1 cellular context compared by ENCODE assay signal in the genomic region with DNA sequence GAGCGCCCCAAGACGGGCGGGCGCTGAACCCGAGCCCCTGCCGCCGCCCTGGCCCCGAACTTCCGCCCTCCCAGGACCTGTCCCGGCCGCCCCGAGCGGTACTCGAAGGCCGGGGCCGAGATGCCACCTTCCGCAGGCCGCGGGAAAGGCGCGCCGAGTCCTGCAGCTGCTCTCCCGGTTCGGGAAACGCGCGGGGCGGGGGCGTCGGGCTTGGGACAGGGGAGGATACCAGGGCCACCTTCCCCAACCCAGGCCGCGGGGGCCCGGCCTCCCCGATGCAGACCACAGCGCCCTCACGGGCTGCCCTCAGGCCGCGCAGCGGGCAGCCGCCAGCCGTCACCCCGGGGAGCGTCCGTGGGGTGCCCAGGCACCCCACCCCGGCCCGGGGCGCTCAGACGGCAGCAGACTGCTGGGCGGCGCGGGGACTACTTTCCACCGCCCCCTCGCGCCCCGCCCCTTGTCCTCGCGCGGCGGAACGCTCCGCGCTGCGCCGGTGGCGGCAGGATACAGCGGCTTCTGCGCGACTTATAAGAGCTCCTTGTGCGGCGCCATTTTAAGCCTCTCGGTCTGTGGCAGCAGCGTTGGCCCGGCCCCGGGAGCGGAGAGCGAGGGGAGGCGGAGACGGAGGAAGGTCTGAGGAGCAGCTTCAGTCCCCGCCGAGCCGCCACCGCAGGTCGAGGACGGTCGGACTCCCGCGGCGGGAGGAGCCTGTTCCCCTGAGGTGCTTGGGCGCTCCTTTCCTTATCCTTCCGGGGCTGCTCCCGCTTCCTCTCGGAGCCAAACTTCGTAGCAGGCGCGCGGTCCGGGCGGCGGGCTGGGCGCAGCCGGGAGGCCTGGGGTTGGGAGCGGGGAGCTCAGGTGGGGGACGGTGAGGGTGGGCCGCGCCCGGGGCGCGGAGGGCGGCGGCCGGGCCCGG.
TF ChIP-seq lines count a peak whose summit lies in the region.

A gene (plus strand): TSS at position 556 of the 916 bp plus-strand sequence. CDS start 24,564 bp downstream, outside the sequence.

TF ChIP-seq in HepG2, 621 proteins besides CTCF, POLR2A, EP300 and RAD21 (continues in another document):
- TF ChIP-seq, protein P1, sequence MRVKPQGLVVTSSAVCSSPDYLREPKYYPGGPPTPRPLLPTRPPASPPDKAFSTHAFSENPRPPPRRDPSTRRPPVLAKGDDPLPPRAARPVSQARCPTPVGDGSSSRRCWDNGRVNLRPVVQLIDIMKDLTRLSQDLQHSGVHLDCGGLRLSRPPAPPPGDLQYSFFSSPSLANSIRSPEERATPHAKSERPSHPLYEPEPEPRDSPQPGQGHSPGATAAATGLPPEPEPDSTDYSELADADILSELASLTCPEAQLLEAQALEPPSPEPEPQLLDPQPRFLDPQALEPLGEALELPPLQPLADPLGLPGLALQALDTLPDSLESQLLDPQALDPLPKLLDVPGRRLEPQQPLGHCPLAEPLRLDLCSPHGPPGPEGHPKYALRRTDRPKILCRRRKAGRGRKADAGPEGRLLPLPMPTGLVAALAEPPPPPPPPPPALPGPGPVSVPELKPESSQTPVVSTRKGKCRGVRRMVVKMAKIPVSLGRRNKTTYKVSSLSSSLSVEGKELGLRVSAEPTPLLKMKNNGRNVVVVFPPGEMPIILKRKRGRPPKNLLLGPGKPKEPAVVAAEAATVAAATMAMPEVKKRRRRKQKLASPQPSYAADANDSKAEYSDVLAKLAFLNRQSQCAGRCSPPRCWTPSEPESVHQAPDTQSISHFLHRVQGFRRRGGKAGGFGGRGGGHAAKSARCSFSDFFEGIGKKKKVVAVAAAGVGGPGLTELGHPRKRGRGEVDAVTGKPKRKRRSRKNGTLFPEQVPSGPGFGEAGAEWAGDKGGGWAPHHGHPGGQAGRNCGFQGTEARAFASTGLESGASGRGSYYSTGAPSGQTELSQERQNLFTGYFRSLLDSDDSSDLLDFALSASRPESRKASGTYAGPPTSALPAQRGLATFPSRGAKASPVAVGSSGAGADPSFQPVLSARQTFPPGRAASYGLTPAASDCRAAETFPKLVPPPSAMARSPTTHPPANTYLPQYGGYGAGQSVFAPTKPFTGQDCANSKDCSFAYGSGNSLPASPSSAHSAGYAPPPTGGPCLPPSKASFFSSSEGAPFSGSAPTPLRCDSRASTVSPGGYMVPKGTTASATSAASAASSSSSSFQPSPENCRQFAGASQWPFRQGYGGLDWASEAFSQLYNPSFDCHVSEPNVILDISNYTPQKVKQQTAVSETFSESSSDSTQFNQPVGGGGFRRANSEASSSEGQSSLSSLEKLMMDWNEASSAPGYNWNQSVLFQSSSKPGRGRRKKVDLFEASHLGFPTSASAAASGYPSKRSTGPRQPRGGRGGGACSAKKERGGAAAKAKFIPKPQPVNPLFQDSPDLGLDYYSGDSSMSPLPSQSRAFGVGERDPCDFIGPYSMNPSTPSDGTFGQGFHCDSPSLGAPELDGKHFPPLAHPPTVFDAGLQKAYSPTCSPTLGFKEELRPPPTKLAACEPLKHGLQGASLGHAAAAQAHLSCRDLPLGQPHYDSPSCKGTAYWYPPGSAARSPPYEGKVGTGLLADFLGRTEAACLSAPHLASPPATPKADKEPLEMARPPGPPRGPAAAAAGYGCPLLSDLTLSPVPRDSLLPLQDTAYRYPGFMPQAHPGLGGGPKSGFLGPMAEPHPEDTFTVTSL (CRISPR knock-in tag; IDR thresholded peaks at IDR 0.05; ENCODE audit: borderline replicate concordance): 0 out of 2 replicates have a peak, but pooled peaks have one; percentile 37
- TF ChIP-seq RFXAP (CRISPR knock-in tag; IDR thresholded peaks at IDR 0.05; ENCODE audit: borderline replicate concordance) (peak; percentile 87), ZNF768 (CRISPR knock-in tag; IDR thresholded peaks at IDR 0.05) (peak; percentile 73; the same call in 1 of the 2 replicates), THAP11 (CRISPR knock-in tag; IDR thresholded peaks at IDR 0.05) (peak; percentile 88), ZBTB7A (CRISPR knock-in tag; IDR thresholded peaks at IDR 0.05) (peak; percentile 93), MATR3 (CRISPR knock-in tag; IDR thresholded peaks at IDR 0.05) (no peak), FOXA1 (IDR thresholded peaks at IDR 0.05) (no peak), FOXA1 (CRISPR knock-in tag; IDR thresholded peaks at IDR 0.05) (peak; percentile 48; the same call in 1 of the 2 replicates), PHF20 (CRISPR knock-in tag; IDR thresholded peaks at IDR 0.05) (peak; percentile 72), MZF1 (CRISPR knock-in tag; IDR thresholded peaks at IDR 0.05; ENCODE audit: borderline replicate concordance) (0 out of 2 replicates have a peak, but pooled peaks have one; percentile 54), CBX5 (CRISPR knock-in tag; IDR thresholded peaks at IDR 0.05; ENCODE audit: borderline replicate concordance) (peak; percentile 99), NCOA2 (CRISPR knock-in tag; IDR thresholded peaks at IDR 0.05) (peak; percentile 76), ZNF124 (CRISPR knock-in tag; IDR thresholded peaks at IDR 0.05) (peak; percentile 97), ARNT2 (CRISPR knock-in tag; IDR thresholded peaks at IDR 0.05; ENCODE audit: low read depth) (peak; percentile 98), EHMT2 (IDR thresholded peaks at IDR 0.05; ENCODE audit: borderline replicate concordance, low read depth, low read length) (no peak), ATF1 (CRISPR knock-in tag; IDR thresholded peaks at IDR 0.05) (peak; percentile 17; the same call in 1 of the 2 replicates), KAT7 (CRISPR knock-in tag; IDR thresholded peaks at IDR 0.05; ENCODE audit: borderline replicate concordance) (peak; percentile 99), ZNF296 (CRISPR knock-in tag; conservative IDR thresholded peaks at IDR 0.05) (no peak), ZNF567 (CRISPR knock-in tag; IDR thresholded peaks at IDR 0.05; ENCODE audit: borderline replicate concordance) (no peak), MEF2D (CRISPR knock-in tag; IDR thresholded peaks at IDR 0.05) (peak; percentile 79; the same call in 1 of the 2 replicates), JARID2 (CRISPR knock-in tag; IDR thresholded peaks at IDR 0.05; ENCODE audit: insufficient replicate concordance) (peak; percentile 95), MBNL3 (CRISPR knock-in tag; conservative IDR thresholded peaks at IDR 0.05) (peak; percentile 90; the same call in 1 of the 2 replicates), ZNF644 (CRISPR knock-in tag; IDR thresholded peaks at IDR 0.05; ENCODE audit: low read depth) (peak; percentile 88), ZNF20 (CRISPR knock-in tag; IDR thresholded peaks at IDR 0.05) (no peak), TEAD3 (CRISPR knock-in tag; optimal IDR thresholded peaks at IDR 0.05; ENCODE audit: borderline replicate concordance) (peak; percentile 86), SIN3B (IDR thresholded peaks at IDR 0.05; ENCODE audit: low read length) (peak; percentile 38; the same call in 1 of the 2 replicates)
- TF ChIP-seq, protein P2, sequence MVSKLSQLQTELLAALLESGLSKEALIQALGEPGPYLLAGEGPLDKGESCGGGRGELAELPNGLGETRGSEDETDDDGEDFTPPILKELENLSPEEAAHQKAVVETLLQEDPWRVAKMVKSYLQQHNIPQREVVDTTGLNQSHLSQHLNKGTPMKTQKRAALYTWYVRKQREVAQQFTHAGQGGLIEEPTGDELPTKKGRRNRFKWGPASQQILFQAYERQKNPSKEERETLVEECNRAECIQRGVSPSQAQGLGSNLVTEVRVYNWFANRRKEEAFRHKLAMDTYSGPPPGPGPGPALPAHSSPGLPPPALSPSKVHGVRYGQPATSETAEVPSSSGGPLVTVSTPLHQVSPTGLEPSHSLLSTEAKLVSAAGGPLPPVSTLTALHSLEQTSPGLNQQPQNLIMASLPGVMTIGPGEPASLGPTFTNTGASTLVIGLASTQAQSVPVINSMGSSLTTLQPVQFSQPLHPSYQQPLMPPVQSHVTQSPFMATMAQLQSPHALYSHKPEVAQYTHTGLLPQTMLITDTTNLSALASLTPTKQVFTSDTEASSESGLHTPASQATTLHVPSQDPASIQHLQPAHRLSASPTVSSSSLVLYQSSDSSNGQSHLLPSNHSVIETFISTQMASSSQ (IDR thresholded peaks at IDR 0.05; ENCODE audit: low read depth): peak; percentile 34; the same call in 1 of the 2 replicates
- TF ChIP-seq, protein P2 (CRISPR knock-in tag; IDR thresholded peaks at IDR 0.05; ENCODE audit: borderline replicate concordance): peak; percentile 89
- TF ChIP-seq, protein P3, sequence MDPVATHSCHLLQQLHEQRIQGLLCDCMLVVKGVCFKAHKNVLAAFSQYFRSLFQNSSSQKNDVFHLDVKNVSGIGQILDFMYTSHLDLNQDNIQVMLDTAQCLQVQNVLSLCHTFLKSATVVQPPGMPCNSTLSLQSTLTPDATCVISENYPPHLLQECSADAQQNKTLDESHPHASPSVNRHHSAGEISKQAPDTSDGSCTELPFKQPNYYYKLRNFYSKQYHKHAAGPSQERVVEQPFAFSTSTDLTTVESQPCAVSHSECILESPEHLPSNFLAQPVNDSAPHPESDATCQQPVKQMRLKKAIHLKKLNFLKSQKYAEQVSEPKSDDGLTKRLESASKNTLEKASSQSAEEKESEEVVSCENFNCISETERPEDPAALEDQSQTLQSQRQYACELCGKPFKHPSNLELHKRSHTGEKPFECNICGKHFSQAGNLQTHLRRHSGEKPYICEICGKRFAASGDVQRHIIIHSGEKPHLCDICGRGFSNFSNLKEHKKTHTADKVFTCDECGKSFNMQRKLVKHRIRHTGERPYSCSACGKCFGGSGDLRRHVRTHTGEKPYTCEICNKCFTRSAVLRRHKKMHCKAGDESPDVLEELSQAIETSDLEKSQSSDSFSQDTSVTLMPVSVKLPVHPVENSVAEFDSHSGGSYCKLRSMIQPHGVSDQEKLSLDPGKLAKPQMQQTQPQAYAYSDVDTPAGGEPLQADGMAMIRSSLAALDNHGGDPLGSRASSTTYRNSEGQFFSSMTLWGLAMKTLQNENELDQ (CRISPR knock-in tag; IDR thresholded peaks at IDR 0.05; ENCODE audit: borderline replicate concordance): peak; percentile 86
- TF ChIP-seq, protein P4, sequence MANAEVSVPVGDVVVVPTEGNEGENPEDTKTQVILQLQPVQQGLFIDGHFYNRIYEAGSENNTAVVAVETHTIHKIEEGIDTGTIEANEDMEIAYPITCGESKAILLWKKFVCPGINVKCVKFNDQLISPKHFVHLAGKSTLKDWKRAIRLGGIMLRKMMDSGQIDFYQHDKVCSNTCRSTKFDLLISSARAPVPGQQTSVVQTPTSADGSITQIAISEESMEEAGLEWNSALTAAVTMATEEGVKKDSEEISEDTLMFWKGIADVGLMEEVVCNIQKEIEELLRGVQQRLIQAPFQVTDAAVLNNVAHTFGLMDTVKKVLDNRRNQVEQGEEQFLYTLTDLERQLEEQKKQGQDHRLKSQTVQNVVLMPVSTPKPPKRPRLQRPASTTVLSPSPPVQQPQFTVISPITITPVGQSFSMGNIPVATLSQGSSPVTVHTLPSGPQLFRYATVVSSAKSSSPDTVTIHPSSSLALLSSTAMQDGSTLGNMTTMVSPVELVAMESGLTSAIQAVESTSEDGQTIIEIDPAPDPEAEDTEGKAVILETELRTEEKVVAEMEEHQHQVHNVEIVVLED (CRISPR knock-in tag; IDR thresholded peaks at IDR 0.05; ENCODE audit: borderline replicate concordance): peak; percentile 86
- TF ChIP-seq, protein P5, sequence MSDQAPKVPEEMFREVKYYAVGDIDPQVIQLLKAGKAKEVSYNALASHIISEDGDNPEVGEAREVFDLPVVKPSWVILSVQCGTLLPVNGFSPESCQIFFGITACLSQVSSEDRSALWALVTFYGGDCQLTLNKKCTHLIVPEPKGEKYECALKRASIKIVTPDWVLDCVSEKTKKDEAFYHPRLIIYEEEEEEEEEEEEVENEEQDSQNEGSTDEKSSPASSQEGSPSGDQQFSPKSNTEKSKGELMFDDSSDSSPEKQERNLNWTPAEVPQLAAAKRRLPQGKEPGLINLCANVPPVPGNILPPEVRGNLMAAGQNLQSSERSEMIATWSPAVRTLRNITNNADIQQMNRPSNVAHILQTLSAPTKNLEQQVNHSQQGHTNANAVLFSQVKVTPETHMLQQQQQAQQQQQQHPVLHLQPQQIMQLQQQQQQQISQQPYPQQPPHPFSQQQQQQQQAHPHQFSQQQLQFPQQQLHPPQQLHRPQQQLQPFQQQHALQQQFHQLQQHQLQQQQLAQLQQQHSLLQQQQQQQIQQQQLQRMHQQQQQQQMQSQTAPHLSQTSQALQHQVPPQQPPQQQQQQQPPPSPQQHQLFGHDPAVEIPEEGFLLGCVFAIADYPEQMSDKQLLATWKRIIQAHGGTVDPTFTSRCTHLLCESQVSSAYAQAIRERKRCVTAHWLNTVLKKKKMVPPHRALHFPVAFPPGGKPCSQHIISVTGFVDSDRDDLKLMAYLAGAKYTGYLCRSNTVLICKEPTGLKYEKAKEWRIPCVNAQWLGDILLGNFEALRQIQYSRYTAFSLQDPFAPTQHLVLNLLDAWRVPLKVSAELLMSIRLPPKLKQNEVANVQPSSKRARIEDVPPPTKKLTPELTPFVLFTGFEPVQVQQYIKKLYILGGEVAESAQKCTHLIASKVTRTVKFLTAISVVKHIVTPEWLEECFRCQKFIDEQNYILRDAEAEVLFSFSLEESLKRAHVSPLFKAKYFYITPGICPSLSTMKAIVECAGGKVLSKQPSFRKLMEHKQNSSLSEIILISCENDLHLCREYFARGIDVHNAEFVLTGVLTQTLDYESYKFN (CRISPR knock-in tag; conservative IDR thresholded peaks at IDR 0.05): peak; percentile 64
- TF ChIP-seq, protein P6, sequence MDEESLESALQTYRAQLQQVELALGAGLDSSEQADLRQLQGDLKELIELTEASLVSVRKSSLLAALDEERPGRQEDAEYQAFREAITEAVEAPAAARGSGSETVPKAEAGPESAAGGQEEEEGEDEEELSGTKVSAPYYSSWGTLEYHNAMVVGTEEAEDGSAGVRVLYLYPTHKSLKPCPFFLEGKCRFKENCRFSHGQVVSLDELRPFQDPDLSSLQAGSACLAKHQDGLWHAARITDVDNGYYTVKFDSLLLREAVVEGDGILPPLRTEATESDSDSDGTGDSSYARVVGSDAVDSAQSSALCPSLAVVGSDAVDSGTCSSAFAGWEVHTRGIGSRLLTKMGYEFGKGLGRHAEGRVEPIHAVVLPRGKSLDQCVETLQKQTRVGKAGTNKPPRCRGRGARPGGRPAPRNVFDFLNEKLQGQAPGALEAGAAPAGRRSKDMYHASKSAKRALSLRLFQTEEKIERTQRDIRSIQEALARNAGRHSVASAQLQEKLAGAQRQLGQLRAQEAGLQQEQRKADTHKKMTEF (CRISPR knock-in tag; IDR thresholded peaks at IDR 0.05): peak; percentile 93
- TF ChIP-seq, protein P7, sequence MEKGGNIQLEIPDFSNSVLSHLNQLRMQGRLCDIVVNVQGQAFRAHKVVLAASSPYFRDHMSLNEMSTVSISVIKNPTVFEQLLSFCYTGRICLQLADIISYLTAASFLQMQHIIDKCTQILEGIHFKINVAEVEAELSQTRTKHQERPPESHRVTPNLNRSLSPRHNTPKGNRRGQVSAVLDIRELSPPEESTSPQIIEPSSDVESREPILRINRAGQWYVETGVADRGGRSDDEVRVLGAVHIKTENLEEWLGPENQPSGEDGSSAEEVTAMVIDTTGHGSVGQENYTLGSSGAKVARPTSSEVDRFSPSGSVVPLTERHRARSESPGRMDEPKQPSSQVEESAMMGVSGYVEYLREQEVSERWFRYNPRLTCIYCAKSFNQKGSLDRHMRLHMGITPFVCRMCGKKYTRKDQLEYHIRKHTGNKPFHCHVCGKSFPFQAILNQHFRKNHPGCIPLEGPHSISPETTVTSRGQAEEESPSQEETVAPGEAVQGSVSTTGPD (CRISPR knock-in tag; IDR thresholded peaks at IDR 0.05): no peak
